In the genomic region with DNA sequence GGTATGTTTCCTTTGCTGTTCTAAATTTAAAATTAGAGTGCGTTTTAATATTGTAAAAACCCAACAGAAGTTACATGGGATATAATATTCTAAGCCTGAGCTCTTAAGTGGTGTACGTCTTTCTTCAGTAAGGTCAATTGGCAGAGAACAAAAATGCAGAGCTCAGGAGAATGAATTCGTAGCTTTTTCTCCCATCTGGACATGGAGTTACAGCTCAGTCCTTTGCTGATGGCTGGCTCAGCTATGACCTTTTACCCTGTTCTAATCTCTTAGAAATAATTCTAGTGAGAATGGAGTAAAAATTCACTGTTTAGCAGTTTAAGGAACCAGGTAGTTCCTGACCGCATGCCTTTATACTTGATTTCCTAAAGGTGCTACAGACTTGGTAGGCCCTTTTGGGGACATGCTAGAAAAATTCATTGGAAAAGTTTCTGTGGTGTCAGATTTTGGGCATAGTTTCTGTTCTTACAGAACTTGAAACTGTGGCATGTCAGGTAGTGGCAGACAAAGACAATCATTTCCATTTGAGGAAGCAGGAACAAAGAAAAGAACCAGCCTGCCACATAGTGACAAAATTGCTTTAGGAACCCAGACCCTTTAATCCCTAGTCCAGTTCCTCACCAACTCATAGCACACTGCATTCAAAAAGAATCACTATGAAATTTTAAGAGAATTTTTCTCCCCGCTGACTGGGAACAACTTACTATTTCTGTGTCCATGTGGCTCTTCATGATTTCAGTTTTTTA, we compare ENCODE assay signal across 1 cellular context.
TF ChIP-seq lines count a peak whose summit lies in the region.

No MANE protein-coding gene starts in this region.

TF ChIP-seq in GM23338, 12 proteins besides CTCF, POLR2A, EP300 and RAD21 (continued from another document):
- TF ChIP-seq, protein P1, sequence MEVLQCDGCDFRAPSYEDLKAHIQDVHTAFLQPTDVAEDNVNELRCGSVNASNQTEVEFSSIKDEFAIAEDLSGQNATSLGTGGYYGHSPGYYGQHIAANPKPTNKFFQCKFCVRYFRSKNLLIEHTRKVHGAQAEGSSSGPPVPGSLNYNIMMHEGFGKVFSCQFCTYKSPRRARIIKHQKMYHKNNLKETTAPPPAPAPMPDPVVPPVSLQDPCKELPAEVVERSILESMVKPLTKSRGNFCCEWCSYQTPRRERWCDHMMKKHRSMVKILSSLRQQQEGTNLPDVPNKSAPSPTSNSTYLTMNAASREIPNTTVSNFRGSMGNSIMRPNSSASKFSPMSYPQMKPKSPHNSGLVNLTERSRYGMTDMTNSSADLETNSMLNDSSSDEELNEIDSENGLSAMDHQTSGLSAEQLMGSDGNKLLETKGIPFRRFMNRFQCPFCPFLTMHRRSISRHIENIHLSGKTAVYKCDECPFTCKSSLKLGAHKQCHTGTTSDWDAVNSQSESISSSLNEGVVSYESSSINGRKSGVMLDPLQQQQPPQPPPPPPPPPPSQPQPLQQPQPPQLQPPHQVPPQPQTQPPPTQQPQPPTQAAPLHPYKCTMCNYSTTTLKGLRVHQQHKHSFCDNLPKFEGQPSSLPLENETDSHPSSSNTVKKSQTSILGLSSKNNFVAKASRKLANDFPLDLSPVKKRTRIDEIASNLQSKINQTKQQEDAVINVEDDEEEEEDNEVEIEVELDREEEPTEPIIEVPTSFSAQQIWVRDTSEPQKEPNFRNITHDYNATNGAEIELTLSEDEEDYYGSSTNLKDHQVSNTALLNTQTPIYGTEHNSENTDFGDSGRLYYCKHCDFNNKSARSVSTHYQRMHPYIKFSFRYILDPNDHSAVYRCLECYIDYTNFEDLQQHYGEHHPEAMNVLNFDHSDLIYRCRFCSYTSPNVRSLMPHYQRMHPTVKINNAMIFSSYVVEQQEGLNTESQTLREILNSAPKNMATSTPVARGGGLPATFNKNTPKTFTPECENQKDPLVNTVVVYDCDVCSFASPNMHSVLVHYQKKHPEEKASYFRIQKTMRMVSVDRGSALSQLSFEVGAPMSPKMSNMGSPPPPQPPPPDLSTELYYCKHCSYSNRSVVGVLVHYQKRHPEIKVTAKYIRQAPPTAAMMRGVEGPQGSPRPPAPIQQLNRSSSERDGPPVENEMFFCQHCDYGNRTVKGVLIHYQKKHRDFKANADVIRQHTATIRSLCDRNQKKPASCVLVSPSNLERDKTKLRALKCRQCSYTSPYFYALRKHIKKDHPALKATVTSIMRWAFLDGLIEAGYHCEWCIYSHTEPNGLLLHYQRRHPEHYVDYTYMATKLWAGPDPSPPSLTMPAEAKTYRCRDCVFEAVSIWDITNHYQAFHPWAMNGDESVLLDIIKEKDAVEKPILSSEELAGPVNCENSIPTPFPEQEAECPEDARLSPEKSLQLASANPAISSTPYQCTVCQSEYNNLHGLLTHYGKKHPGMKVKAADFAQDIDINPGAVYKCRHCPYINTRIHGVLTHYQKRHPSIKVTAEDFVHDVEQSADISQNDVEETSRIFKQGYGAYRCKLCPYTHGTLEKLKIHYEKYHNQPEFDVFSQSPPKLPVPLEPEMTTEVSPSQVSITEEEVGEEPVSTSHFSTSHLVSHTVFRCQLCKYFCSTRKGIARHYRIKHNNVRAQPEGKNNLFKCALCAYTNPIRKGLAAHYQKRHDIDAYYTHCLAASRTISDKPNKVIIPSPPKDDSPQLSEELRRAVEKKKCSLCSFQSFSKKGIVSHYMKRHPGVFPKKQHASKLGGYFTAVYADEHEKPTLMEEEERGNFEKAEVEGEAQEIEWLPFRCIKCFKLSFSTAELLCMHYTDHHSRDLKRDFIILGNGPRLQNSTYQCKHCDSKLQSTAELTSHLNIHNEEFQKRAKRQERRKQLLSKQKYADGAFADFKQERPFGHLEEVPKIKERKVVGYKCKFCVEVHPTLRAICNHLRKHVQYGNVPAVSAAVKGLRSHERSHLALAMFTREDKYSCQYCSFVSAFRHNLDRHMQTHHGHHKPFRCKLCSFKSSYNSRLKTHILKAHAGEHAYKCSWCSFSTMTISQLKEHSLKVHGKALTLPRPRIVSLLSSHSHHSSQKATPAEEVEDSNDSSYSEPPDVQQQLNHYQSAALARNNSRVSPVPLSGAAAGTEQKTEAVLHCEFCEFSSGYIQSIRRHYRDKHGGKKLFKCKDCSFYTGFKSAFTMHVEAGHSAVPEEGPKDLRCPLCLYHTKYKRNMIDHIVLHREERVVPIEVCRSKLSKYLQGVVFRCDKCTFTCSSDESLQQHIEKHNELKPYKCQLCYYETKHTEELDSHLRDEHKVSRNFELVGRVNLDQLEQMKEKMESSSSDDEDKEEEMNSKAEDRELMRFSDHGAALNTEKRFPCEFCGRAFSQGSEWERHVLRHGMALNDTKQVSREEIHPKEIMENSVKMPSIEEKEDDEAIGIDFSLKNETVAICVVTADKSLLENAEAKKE (CRISPR knock-in tag; IDR thresholded peaks at IDR 0.05) = no peak
- TF ChIP-seq, protein P2, sequence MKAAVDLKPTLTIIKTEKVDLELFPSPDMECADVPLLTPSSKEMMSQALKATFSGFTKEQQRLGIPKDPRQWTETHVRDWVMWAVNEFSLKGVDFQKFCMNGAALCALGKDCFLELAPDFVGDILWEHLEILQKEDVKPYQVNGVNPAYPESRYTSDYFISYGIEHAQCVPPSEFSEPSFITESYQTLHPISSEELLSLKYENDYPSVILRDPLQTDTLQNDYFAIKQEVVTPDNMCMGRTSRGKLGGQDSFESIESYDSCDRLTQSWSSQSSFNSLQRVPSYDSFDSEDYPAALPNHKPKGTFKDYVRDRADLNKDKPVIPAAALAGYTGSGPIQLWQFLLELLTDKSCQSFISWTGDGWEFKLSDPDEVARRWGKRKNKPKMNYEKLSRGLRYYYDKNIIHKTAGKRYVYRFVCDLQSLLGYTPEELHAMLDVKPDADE (IDR thresholded peaks at IDR 0.05) = no peak
- TF ChIP-seq EZH2phosphoT487 (IDR thresholded peaks at IDR 0.05; ENCODE audit: unreplicated experiment) (no peak), REST (IDR thresholded peaks at IDR 0.05; ENCODE audit: unreplicated experiment) (no peak), ZNF331 (CRISPR knock-in tag; IDR thresholded peaks at IDR 0.05; ENCODE audit: low read depth) (no peak), ZNF114 (CRISPR knock-in tag; IDR thresholded peaks at IDR 0.05) (no peak), CREB1 (CRISPR knock-in tag; IDR thresholded peaks at IDR 0.05; ENCODE audit: low read depth) (no peak)
TF ChIP-seq in GM23338: peak in this region for 0.
